8 cellular contexts compared by ENCODE assay signal in the genomic region with DNA sequence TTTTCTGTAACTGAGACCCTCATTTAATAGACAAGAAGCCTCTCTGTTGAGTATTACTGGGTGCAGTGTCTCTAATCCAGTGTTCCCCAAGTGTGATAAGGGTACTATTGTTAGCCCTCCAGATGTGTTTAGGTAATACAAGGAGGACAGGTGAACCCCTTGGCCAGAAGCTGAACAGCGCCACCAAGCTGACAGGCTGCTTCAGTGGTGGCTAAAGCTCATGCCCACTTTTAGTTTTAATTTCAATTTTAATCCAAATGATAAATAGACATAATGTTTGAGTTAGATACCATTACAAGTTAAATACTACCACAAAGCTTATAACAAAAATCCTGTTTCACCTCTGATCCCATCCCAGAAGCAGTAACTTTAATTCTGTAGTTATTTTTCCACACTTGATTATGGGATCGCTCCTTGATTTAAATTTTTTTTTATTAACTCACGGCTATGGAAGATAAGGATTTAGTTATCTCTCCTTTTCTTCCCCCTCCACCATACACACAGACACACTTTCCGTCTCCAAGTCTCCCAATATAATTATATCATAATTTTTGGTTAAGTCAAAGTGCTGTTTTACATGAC. TPM values are rescaled to one million over a fixed set of nuclear protein-coding genes. Genes with fewer than 3 reads are reported as not detected.
DNase-seq lines count a peak whose midpoint lies in the region; ATAC-seq, FAIRE-seq and TF ChIP-seq lines count a peak whose summit lies in the region.

No MANE protein-coding gene starts in this region.

- no peak overlapping the region for H3K27ac ChIP-seq in small intestine (ENCODE audit: low read depth in 1 of 2, low read length in 1 of 2)
- no peak overlapping the region for H3K27ac ChIP-seq in gastroesophageal sphincter

- no peak for TF ChIP-seq EP300 in gastroesophageal sphincter (IDR thresholded peaks at IDR 0.05)

- no peak for TF ChIP-seq POLR2A in gastroesophageal sphincter (IDR thresholded peaks at IDR 0.05)

- H3K4me3 ChIP-seq in small intestine (ENCODE audit: low read depth in 1 of 2, low read length in 2 of 2) (no peak overlapping the region), gastroesophageal sphincter (no peak overlapping the region)

- no peak for FAIRE-seq in small intestine (lab: Jason Lieb, UNC)

- 13 to 51% (median 21%) methylated on average over 4 of the region's 4 CpGs for WGBS in small intestine, 3 donors
- 48 to 64% methylated on average over 4 of the region's 4 CpGs for WGBS in gastroesophageal sphincter (ENCODE audit: low coverage in 1 of 2), 2 donors

- ATAC-seq in HG02884 (IDR thresholded peaks at IDR 0.05; ENCODE audit: unreplicated experiment) = no peak
- ATAC-seq in gastroesophageal sphincter = no peak
- no peak for ATAC-seq in omental fat pad (ENCODE audit: low FRiP score)

- H3K4me1 ChIP-seq in small intestine (ENCODE audit: control insufficient read depth in 2 of 2, insufficient read depth in 1 of 2, low read depth in 1 of 2, low read length in 1 of 2) (no peaks in the 10 kb centered on the region), gastroesophageal sphincter (no peaks in the 10 kb centered on the region)

- TF ChIP-seq CTCF in gastroesophageal sphincter (IDR thresholded peaks at IDR 0.05) = peak in 1 of 4 experiments; percentile 19
- TF ChIP-seq CTCF in omental fat pad (IDR thresholded peaks at IDR 0.05) = no peak

- H3K27me3 ChIP-seq in small intestine (ENCODE audit: control insufficient read depth in 2 of 2, insufficient read depth in 2 of 2, low read length in 2 of 2) = peaks cover 0 to 5% of the 10 kb centered on the region in 2 donors
- H3K27me3 ChIP-seq in gastroesophageal sphincter = peaks cover 39% of the 10 kb centered on the region

- H3K36me3 ChIP-seq in small intestine (ENCODE audit: control insufficient read depth in 2 of 2, insufficient read depth in 2 of 2, low read length in 2 of 2) (no peaks in the 10 kb centered on the region), gastroesophageal sphincter (no peaks in the 10 kb centered on the region)

- DNase-seq in SHP77 (lab: John Stamatoyannopoulos, UW) (peak; percentile 2 to 37), SHP77 treated with DMSO at 0.1 percent for 48 hours (lab: John Stamatoyannopoulos, UW) (no peak), NCI-H460 (ENCODE audit: extremely low read depth, low read depth) (peak; percentile 18), dermis blood vessel endothelial cell (peak; percentile 33), small intestine (peak; percentile 57), omental fat pad (ENCODE audit: low spot score) (no peak)

- H3K9me3 ChIP-seq in small intestine (ENCODE audit: control insufficient read depth, low read depth) (no peaks in the 10 kb centered on the region), gastroesophageal sphincter (no peaks in the 10 kb centered on the region)

RNA-seq across cellular contexts. Expression of gene STK35, which starts 8.3 kb away (rescaled TPM):
- 21.8 and 23.5 TPM in 2 replicates for total RNA-seq in NCI-H460 (2014; rRNA removed; shearing (Covaris generic))
- 18.5 and 25.6 TPM in 2 replicates for polyA plus RNA-seq in NCI-H460 (2014; cell fraction: nucleus; rRNA removed)
- 27.2 and 30.8 TPM in 2 replicates for total RNA-seq in dermis blood vessel endothelial cell
- polyA plus RNA-seq in small intestine = 10 to 100 TPM in 1 of 3 donors, 1 to 10 TPM in 2; 3.8 to 10.6 (median 5.1) TPM
- 10 to 100 TPM; 18.3 to 24.6 (median 20.4) TPM for total RNA-seq in gastroesophageal sphincter
- total RNA-seq in omental fat pad = 10 to 100 TPM; 21.6 to 30.0 (median 24.7) TPM

Comparison
In these comparisons a context has a peak if more than half of its experiments do, and no peak if none do; other contexts are left out.
1. DNase-seq: peak in SHP77 (2 of 2), NCI-H460 (single experiment), dermis blood vessel endothelial cell (single experiment) and small intestine (single experiment); none in SHP77 treated with DMSO at 0.1 percent for 48 hours (single experiment) and omental fat pad (single experiment).